In genomic region chr4:4439782-4440181, GRCh38 we compare ENCODE assay signal across 17 cellular contexts. TPM values are rescaled to one million over a fixed set of nuclear protein-coding genes. Genes with fewer than 3 reads are reported as not detected.
DNase-seq lines count a peak whose midpoint lies in the region; TF ChIP-seq lines count a peak whose summit lies in the region.
"Had no signal": no experiment of that assay in that cellular context is flagged by ENCODE, and none has a peak within 500 bp of the region (broad histone marks: within the 10 kb centered on the region; RNA-seq: fewer than 3 reads in every experiment).

No MANE protein-coding gene starts in this region.

- H3K4me1 Mint-ChIP-seq in HFFc6 (ENCODE audit: low read depth), result peaks cover 35% of the 10 kb centered on the region
- H3K4me1 Mint-ChIP-seq in activated CD4-positive, alpha-beta memory T cell treated with anti-CD3 and anti-CD28 coated beads for 36 hours (ENCODE audit: low read depth), result peaks cover 29% of the 10 kb centered on the region
- H3K4me1 Mint-ChIP-seq: T-cell had no signal

- no peaks in the 10 kb centered on the region; the same call in 1 of the 2 replicates for H3K27me3 Mint-ChIP-seq in HFFc6 (ENCODE audit: insufficient read depth)
- H3K27me3 Mint-ChIP-seq in activated CD4-positive, alpha-beta memory T cell treated with anti-CD3 and anti-CD28 coated beads for 36 hours, result no peaks in the 10 kb centered on the region
- H3K27me3 Mint-ChIP-seq: T-cell had no signal

- POLR2A ChIA-PET in activated CD4-positive, alpha-beta memory T cell treated with anti-CD3 and anti-CD28 coated beads for 36 hours (lab: Charles Lee), result no interaction called here

- peak overlapping the region; percentile 53; the same call in 1 of the 2 replicates for H3K27ac Mint-ChIP-seq in HFFc6
- no peak overlapping the region for H3K27ac Mint-ChIP-seq in activated CD4-positive, alpha-beta memory T cell treated with anti-CD3 and anti-CD28 coated beads for 36 hours
- H3K27ac Mint-ChIP-seq: GM23338, T-cell had no signal

- CTCF ChIA-PET in activated CD4-positive, alpha-beta memory T cell treated with anti-CD3 and anti-CD28 coated beads for 36 hours (lab: Charles Lee), result interaction anchor here (1.0 to 1.3 kb wide), 2 partner anchors 9 to 55 kb away, joined by 3 read pairs; no protein-coding TSS in a partner anchor

- no peaks in the 10 kb centered on the region for H3K9me3 ChIP-seq in SJCRH30 (replicated peaks)

- no peak for TF ChIP-seq CTCF in HFFc6 (IDR thresholded peaks at IDR 0.05)
- no peak for TF ChIP-seq CTCF in fibroblast of villous mesenchyme (IDR thresholded peaks at IDR 0.05; ENCODE audit: insufficient read depth, low read depth, low read length)
- TF ChIP-seq CTCF in dorsolateral prefrontal cortex (IDR thresholded peaks at IDR 0.05 in 54 of 56, conservative IDR thresholded peaks at IDR 0.05 in 2 of 56; ENCODE audit: low read depth in 1 of 56, partially characterized antibody in 56 of 56), result no peak

- no peaks in the 10 kb centered on the region for H3K27me3 ChIP-seq in SJCRH30
- no peaks in the 10 kb centered on the region for H3K27me3 ChIP-seq in dorsolateral prefrontal cortex

- H3K27ac ChIP-seq in SJCRH30, result no peak overlapping the region
- H3K27ac ChIP-seq in dorsolateral prefrontal cortex, result no peak overlapping the region
- H3K27ac ChIP-seq: C4-2B had no signal

- peaks cover 17% of the 10 kb centered on the region for H3K36me3 Mint-ChIP-seq in HFFc6 (ENCODE audit: low read depth)
- H3K36me3 Mint-ChIP-seq in activated CD4-positive, alpha-beta memory T cell treated with anti-CD3 and anti-CD28 coated beads for 36 hours, result peaks cover 15% of the 10 kb centered on the region

- no peak for DNase-seq in HFFc6
- DNase-seq in SJCRH30, result peak; percentile 34 to 62
- peak; percentile 83 for DNase-seq in fibroblast of villous mesenchyme (ENCODE audit: low read depth)
- DNase-seq in activated CD4-positive, alpha-beta memory T cell treated with anti-CD3 and anti-CD28 coated beads for 36 hours, result no peak
- no peak for DNase-seq in epidermal melanocyte (ENCODE audit: insufficient read length, low spot score)
- no peak for DNase-seq in dorsolateral prefrontal cortex
- DNase-seq in activated effector memory CD4-positive, alpha-beta T cell treated with anti-CD3 and anti-CD28 coated beads, Interleukin-2, amount 50 U/mL, for 16 hours, result no peak
- DNase-seq: AML-193, DMS79, NCI-H1092, NCI-H1436 treated with DMSO at 0.1 percent for 48 hours, NCI-H1930, NCI-H510A, SIG-M5, T-cell had no signal

- no peak overlapping the region for H3K4me3 Mint-ChIP-seq in HFFc6
- no peak overlapping the region for H3K4me3 Mint-ChIP-seq in activated CD4-positive, alpha-beta memory T cell treated with anti-CD3 and anti-CD28 coated beads for 36 hours
- H3K4me3 Mint-ChIP-seq: GM23338, T-cell had no signal

- peaks cover 7% of the 10 kb centered on the region; the same call in 1 of the 2 replicates for H3K4me1 ChIP-seq in SJCRH30

- no peaks in the 10 kb centered on the region for H3K36me3 ChIP-seq in SJCRH30

- intact Hi-C loops in activated CD4-positive, alpha-beta memory T cell treated with anti-CD3 and anti-CD28 coated beads for 36 hours (cut with micrococcal nuclease), result no loop called here
- intact Hi-C loops in dorsolateral prefrontal cortex (cut with DNase I), result no loop called here

- H3K9me3 Mint-ChIP-seq in HFFc6, result no peaks in the 10 kb centered on the region
- H3K9me3 Mint-ChIP-seq in activated CD4-positive, alpha-beta memory T cell treated with anti-CD3 and anti-CD28 coated beads for 36 hours, result no peaks in the 10 kb centered on the region
- H3K9me3 Mint-ChIP-seq: GM23338, T-cell had no signal

- H3K4me3 ChIP-seq in SJCRH30, result no peak overlapping the region
- H3K4me3 ChIP-seq in fibroblast of villous mesenchyme (ENCODE audit: low read depth, low read length), result no peak overlapping the region
- no peak overlapping the region for H3K4me3 ChIP-seq in dorsolateral prefrontal cortex
- H3K4me3 ChIP-seq: GM23338 had no signal

RNA-seq across cellular contexts. Expression of gene NSG1, which starts 52.9 kb away (rescaled TPM):
- total RNA-seq in HFFc6 (2021; fragmentation: NEBNext Ultra II Directional; extraction: Animal tissue kit (Norgen Biotek cat#: 25700)), result under 1 TPM in 2 of 6 experiments, not detected in 4; 0.13 to 0.14 TPM
- total RNA-seq in SJCRH30 (2014; rRNA removed; shearing (Covaris generic)), result not detected in 2 replicates
- total RNA-seq in fibroblast of villous mesenchyme (0.32 and 0.86 TPM in 2 replicates), dorsolateral prefrontal cortex (100 to 1,000 TPM in 76 of 120 experiments, 10 to 100 TPM in 44; 18.0 to 197 (median 112) TPM)
- total RNA-seq in activated CD4-positive, alpha-beta memory T cell treated with anti-CD3 and anti-CD28 coated beads for 36 hours, result 10 to 100 TPM in 1 of 2 experiments, 1 to 10 TPM in 1; 9.1 to 11.4 TPM

Comparison
In these comparisons a context has a peak if more than half of its experiments do, and no peak if none do; other contexts are left out.
1. DNase-seq: peak in SJCRH30 (2 of 2) and fibroblast of villous mesenchyme (single experiment); none in HFFc6 (single experiment), activated CD4-positive, alpha-beta memory T cell treated with anti-CD3 and anti-CD28 coated beads for 36 hours (single experiment), epidermal melanocyte (single experiment), dorsolateral prefrontal cortex (0 of 10) and activated effector memory CD4-positive, alpha-beta T cell treated with anti-CD3 and anti-CD28 coated beads, Interleukin-2, amount 50 U/mL, for 16 hours (single experiment).